ENCODE assay signal across 21 cellular contexts in the genomic region with DNA sequence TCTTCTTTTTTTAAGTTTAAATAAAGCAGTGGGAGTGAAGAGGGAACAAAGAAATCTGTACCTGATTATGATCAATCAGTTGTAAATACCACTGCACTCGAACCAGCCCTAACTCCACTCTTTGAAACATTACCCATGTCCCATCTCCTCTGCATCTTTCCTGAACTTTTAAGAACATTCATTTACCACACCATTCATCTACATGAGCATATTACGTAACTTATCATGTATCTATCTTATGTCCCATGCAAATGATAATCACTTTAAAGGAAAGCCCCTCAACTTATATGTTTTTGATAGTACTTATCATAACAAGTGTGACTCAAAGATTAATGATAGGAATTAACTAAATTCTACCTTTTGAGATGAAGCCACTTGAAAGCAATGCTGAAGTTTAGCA. TPM values are rescaled to one million over a fixed set of nuclear protein-coding genes. Genes with fewer than 3 reads are reported as not detected.
A peak's percentile ranks its signal among the peaks of the same experiment; 100 is the strongest.
DNase-seq lines count a peak whose midpoint lies in the region; ATAC-seq and TF ChIP-seq lines count a peak whose summit lies in the region.
"Had no signal": no experiment of that assay in that cellular context is flagged by ENCODE, and none has a peak within 500 bp of the region (broad histone marks: within the 10 kb centered on the region; RNA-seq: fewer than 3 reads in every experiment).

No MANE protein-coding gene starts in this region.

- no peaks in the 10 kb centered on the region for H3K79me2 ChIP-seq in mammary epithelial cell (ENCODE audit: insufficient read depth, low read length)

- H3K9me3 Mint-ChIP-seq in MCF 10A (ENCODE audit: unreplicated experiment) (no peaks in the 10 kb centered on the region), Caco-2 (ENCODE audit: unreplicated experiment) (no peaks in the 10 kb centered on the region)
- H3K9me3 Mint-ChIP-seq in central memory CD8-positive, alpha-beta T cell: no peaks in the 10 kb centered on the region
- H3K9me3 Mint-ChIP-seq: CD8-positive, alpha-beta memory T cell; GM23338; HFFc6 had no signal

- BruUV-seq in MCF 10A (replicated peaks; lab: Mats Ljungman, UMichigan): no TSS peak
- BruUV-seq in mammary epithelial cell (replicated peaks; lab: Mats Ljungman, UMichigan): no TSS peak
- BruUV-seq in Caco-2 (replicated peaks; lab: Mats Ljungman, UMichigan): no TSS peak

- H3K4me3 Mint-ChIP-seq in MCF 10A (ENCODE audit: unreplicated experiment) (no peak overlapping the region), Caco-2 (ENCODE audit: unreplicated experiment) (no peak overlapping the region)
- no peak overlapping the region for H3K4me3 Mint-ChIP-seq in central memory CD8-positive, alpha-beta T cell
- H3K4me3 Mint-ChIP-seq: B cell; CD8-positive, alpha-beta memory T cell; GM23338; HFFc6 had no signal

- H3K4me1 ChIP-seq in mammary epithelial cell (ENCODE audit: insufficient read depth, low read length) (no peaks in the 10 kb centered on the region), Caco-2 (no peaks in the 10 kb centered on the region)
- H3K4me1 ChIP-seq: BLaER1 treated with 17β-estradiol and CSF1 and Interleukin-3, amounts not matched to agents 10 nM and 100 nM had no signal

- in situ Hi-C loops in mammary epithelial cell (cut with MboI; ENCODE audit: low sequenced_read_pairs in 2 of 2): no loop called here

- H3K36me3 ChIP-seq in mammary epithelial cell (ENCODE audit: insufficient read depth, low read length): peaks cover 11% of the 10 kb centered on the region
- no peaks in the 10 kb centered on the region for H3K36me3 ChIP-seq in Caco-2 (ENCODE audit: control insufficient read depth, insufficient read depth, low read length)

- H3K36me3 Mint-ChIP-seq in MCF 10A (ENCODE audit: insufficient read depth, unreplicated experiment) (peaks cover 53% of the 10 kb centered on the region), Caco-2 (ENCODE audit: insufficient read depth, unreplicated experiment) (peaks cover 9% of the 10 kb centered on the region)
- H3K36me3 Mint-ChIP-seq in central memory CD8-positive, alpha-beta T cell (ENCODE audit: insufficient read depth): peaks cover 29% of the 10 kb centered on the region

- H3K4me3 ChIP-seq in mammary epithelial cell (replicated peaks in 1 of 3; ENCODE audit: insufficient read depth in 1 of 3, low read depth in 2 of 3, low read length in 3 of 3) (no peak overlapping the region), Caco-2 (ENCODE audit: low read depth, low read length) (no peak overlapping the region)
- H3K4me3 ChIP-seq: BLaER1 treated with 17β-estradiol and CSF1 and Interleukin-3, amounts not matched to agents 10 nM and 100 nM; GM23338 had no signal

- H4K20me1 ChIP-seq in mammary epithelial cell (ENCODE audit: insufficient read depth, low read length): no peaks in the 10 kb centered on the region
- H4K20me1 ChIP-seq: BLaER1 treated with 17β-estradiol and CSF1 and Interleukin-3, amounts not matched to agents 10 nM and 100 nM had no signal

- no peak overlapping the region for H3K4me2 ChIP-seq in mammary epithelial cell (ENCODE audit: insufficient read depth, low read depth, low read length)
- H3K4me2 ChIP-seq: BLaER1 treated with 17β-estradiol and CSF1 and Interleukin-3, amounts not matched to agents 10 nM and 100 nM; GM23338 had no signal

- 94% methylated on average over 2 of the region's 2 CpGs for WGBS in mammary epithelial cell (ENCODE audit: low coverage, missing lambda C conversion rate)

- POLR2A ChIA-PET in MCF 10A (lab: Yijun Ruan, JAX): interaction anchor here (1.2 to 1.4 kb wide), 2 partner anchors 11 to 54 kb away, joined by 3 to 6 read pairs; a partner anchor contains a TSS
- POLR2A ChIA-PET in Caco-2 (lab: Charles Lee): no interaction called here

- H3K27me3 ChIP-seq in mammary epithelial cell (ENCODE audit: insufficient read depth, low read length): no peaks in the 10 kb centered on the region
- H3K27me3 ChIP-seq in Caco-2 (replicated peaks; ENCODE audit: control insufficient read depth, insufficient read depth, low read length): no peaks in the 10 kb centered on the region
- H3K27me3 ChIP-seq: BLaER1 treated with 17β-estradiol and CSF1 and Interleukin-3, amounts not matched to agents 10 nM and 100 nM had no signal

- TF ChIP-seq CTCF in MCF 10A (IDR thresholded peaks at IDR 0.05; ENCODE audit: unreplicated experiment): no peak
- TF ChIP-seq CTCF in mammary epithelial cell (conservative IDR thresholded peaks at IDR 0.05 in 1 of 2, IDR thresholded peaks at IDR 0.05 in 1 of 2; ENCODE audit: extremely low read depth in 1 of 2, insufficient read depth in 1 of 2, low read depth in 1 of 2, low read length in 2 of 2): no peak
- TF ChIP-seq CTCF in Caco-2 (IDR thresholded peaks at IDR 0.05; ENCODE audit: insufficient read depth in 1 of 2, low read depth in 1 of 2, low read length in 1 of 2, severe bottlenecking in 1 of 2, unreplicated experiment in 1 of 2): no peak

- H3K4me1 Mint-ChIP-seq in MCF 10A (ENCODE audit: insufficient read depth, unreplicated experiment): no peaks in the 10 kb centered on the region
- H3K4me1 Mint-ChIP-seq in Caco-2 (ENCODE audit: low read depth, unreplicated experiment): peaks cover 10% of the 10 kb centered on the region
- H3K4me1 Mint-ChIP-seq in central memory CD8-positive, alpha-beta T cell: peaks cover 7% of the 10 kb centered on the region
- H3K4me1 Mint-ChIP-seq: B cell, GM23338 had no signal

- H3K9me3 ChIP-seq in mammary epithelial cell (replicated peaks; ENCODE audit: insufficient read depth, low read length) (no peaks in the 10 kb centered on the region), Caco-2 (no peaks in the 10 kb centered on the region)
- H3K9me3 ChIP-seq: BLaER1 treated with 17β-estradiol and CSF1 and Interleukin-3, amounts not matched to agents 10 nM and 100 nM had no signal

- no peak for ATAC-seq in central memory CD8-positive, alpha-beta T cell (replicated peaks; ENCODE audit: extremely low read depth, poor library complexity, severe bottlenecking)
- no peak for ATAC-seq in HG03520 (IDR thresholded peaks at IDR 0.05; ENCODE audit: unreplicated experiment)
- no peak for ATAC-seq in HG03469 (IDR thresholded peaks at IDR 0.05; ENCODE audit: unreplicated experiment)
- ATAC-seq: GM23338, HCT116 had no signal

- intact Hi-C loops in MCF 10A (cut with micrococcal nuclease) (no loop called here), mammary epithelial cell (cut with micrococcal nuclease) (no loop called here), Caco-2 (cut with micrococcal nuclease; ENCODE audit: unreplicated experiment) (no loop called here)

- dilution Hi-C loops in mammary epithelial cell (cut with HindIII; ENCODE audit: low sequenced_read_pairs): no loop called here

- H3K27ac ChIP-seq in mammary epithelial cell (ENCODE audit: insufficient read depth, low read depth, low read length): no peak overlapping the region
- H3K27ac ChIP-seq: 22Rv1; BLaER1 treated with 17β-estradiol and CSF1 and Interleukin-3, amounts not matched to agents 10 nM and 100 nM had no signal

- H2AFZ ChIP-seq in mammary epithelial cell (ENCODE audit: low read depth, low read length): no peak overlapping the region
- H2AFZ ChIP-seq: GM23338 had no signal

- DNase-seq in MCF 10A (ENCODE audit: unreplicated experiment): no peak
- DNase-seq in mammary epithelial cell: no peak
- peak in 1 of 2 experiments; percentile 3 for DNase-seq in Caco-2
- no peak for DNase-seq in central memory CD8-positive, alpha-beta T cell (ENCODE audit: low spot score in 2 of 2)
- DNase-seq in stimulated activated CD4-positive, alpha-beta T cell treated with anti-CD3 and anti-CD28 coated beads, Interleukin-2, amount 100 ng/mL, for 24 hours: no peak
- DNase-seq: CD8-positive, alpha-beta memory T cell; COR-L47; DMS153; DMS79; GF-D8; H7; HFFc6; Karpas-422; KBM-7 had no signal

- H3K27me3 Mint-ChIP-seq in MCF 10A (ENCODE audit: insufficient read depth, unreplicated experiment): no peaks in the 10 kb centered on the region
- no peaks in the 10 kb centered on the region for H3K27me3 Mint-ChIP-seq in Caco-2 (ENCODE audit: insufficient read depth, unreplicated experiment)
- H3K27me3 Mint-ChIP-seq in central memory CD8-positive, alpha-beta T cell: no peaks in the 10 kb centered on the region
- H3K27me3 Mint-ChIP-seq: B cell; CD8-positive, alpha-beta memory T cell had no signal

- H3K9ac ChIP-seq in mammary epithelial cell (ENCODE audit: insufficient read depth, low read length): no peak overlapping the region
- H3K9ac ChIP-seq: BLaER1 treated with 17β-estradiol and CSF1 and Interleukin-3, amounts not matched to agents 10 nM and 100 nM had no signal

- CTCF ChIA-PET in MCF 10A (lab: Yijun Ruan, JAX) (no interaction called here), mammary epithelial cell (lab: Charles Lee; ENCODE audit: low non-redundant PET) (no interaction called here), Caco-2 (lab: Charles Lee) (no interaction called here)

- H3K27ac Mint-ChIP-seq in MCF 10A (ENCODE audit: low read depth, unreplicated experiment) (peak overlapping the region; percentile 64), Caco-2 (ENCODE audit: unreplicated experiment) (peak overlapping the region; percentile 3)
- H3K27ac Mint-ChIP-seq in central memory CD8-positive, alpha-beta T cell (ENCODE audit: low read depth): peak overlapping the region; percentile 0
- H3K27ac Mint-ChIP-seq: B cell, GM23338, HFFc6 had no signal

RNA-seq across cellular contexts. Expression of a gene that starts 10.7 kb away (rescaled TPM):
- 3.4 and 4.7 TPM in 2 replicates for total RNA-seq in MCF 10A (2022)
- 10 to 100 TPM; 10.2 to 13.2 TPM for total RNA-seq in mammary epithelial cell
- polyA plus RNA-seq in mammary epithelial cell: 4.9 TPM
- polyA minus RNA-seq in mammary epithelial cell: 8.3 TPM
- total RNA-seq in Caco-2 (2022): 17.3 and 18.3 TPM in 2 replicates

RNA-seq across cellular contexts. Expression of a gene that starts 53.7 kb away (rescaled TPM):
- total RNA-seq in MCF 10A (2022): 11.8 and 19.2 TPM in 2 replicates
- 10 to 100 TPM; 14.4 to 20.3 TPM for total RNA-seq in mammary epithelial cell
- polyA plus RNA-seq in mammary epithelial cell: 5.5 TPM
- polyA minus RNA-seq in mammary epithelial cell: 16.2 TPM
- total RNA-seq in Caco-2 (2022): 20.1 and 20.8 TPM in 2 replicates

Comparison
In these comparisons a context has a peak if more than half of its experiments do, and no peak if none do; other contexts are left out.
1. H3K27ac Mint-ChIP-seq: peak in every context shown above with its lines; median percentile 64 in MCF 10A; 3 in Caco-2; 0 in central memory CD8-positive, alpha-beta T cell.